8 cellular contexts compared by ENCODE assay signal in the genomic region with DNA sequence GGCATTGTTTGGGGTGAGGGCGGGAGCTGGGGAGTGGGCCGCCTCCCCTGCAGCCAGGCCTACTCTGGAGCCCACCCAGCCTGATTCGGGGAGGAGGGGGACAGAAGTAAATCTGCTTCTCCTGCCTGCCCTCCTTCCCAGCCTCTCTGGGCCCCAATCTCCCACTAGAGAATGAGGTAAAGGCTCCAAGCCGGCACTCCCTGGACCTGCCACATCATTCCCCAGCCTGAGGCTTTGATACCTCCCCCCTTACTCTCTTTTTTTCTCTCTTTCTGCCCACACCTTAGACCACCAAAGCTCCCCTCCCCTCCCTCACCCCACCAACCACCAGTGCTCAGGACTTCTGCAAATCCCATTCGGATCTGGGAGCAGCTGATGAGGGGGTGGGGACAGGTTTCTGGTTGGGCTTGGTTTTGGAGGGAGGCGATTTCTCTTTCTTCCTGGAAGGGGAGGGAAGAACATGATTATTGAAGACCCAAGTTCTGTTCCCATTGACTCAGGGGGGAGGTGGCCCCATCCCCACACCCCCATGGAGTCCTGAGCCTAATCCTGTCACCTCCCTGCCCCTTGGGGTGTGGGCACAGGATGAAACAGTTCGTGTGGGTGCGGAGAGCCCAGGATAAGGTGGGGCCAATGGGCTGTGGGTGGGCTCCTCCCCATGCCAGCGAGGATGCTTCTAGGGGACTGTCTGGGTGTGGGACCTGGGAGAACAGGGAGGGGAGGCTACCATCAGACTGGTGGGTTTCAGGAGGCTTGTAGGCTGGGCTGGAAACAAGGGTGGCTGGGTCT. TPM values are rescaled to one million over a fixed set of nuclear protein-coding genes. Genes with fewer than 3 reads are reported as not detected.
DNase-seq lines count a peak whose midpoint lies in the region; ATAC-seq and TF ChIP-seq lines count a peak whose summit lies in the region.

No MANE protein-coding gene starts in this region.

- peaks cover 24% of the 10 kb centered on the region for H3K4me1 ChIP-seq in right cardiac atrium (ENCODE audit: control insufficient read depth, insufficient read depth, low read length)
- H3K4me1 ChIP-seq in skeletal muscle tissue (ENCODE audit: control insufficient read depth in 3 of 3, insufficient read depth in 3 of 3, low read length in 3 of 3) = peaks cover 60 to 76% (median 68%) of the 10 kb centered on the region in 3 donors

- peaks cover 54% of the 10 kb centered on the region for H3K36me3 Mint-ChIP-seq in activated CD4-positive, alpha-beta T cell treated with anti-CD3 and anti-CD28 coated beads, Interleukin-2, amount 10 ng/mL, durations not matched to agents 7 days and 5 days (ENCODE audit: low read depth)
- H3K36me3 Mint-ChIP-seq in activated T-cell treated with anti-CD3 and anti-CD28 coated beads, Interleukin-2, amount 50 U/mL, for 72 hours (ENCODE audit: insufficient read depth in 2 of 2) = peaks cover 1 to 2% of the 10 kb centered on the region in 2 donors

- no peaks in the 10 kb centered on the region for H3K27me3 Mint-ChIP-seq in activated CD4-positive, alpha-beta T cell treated with anti-CD3 and anti-CD28 coated beads, Interleukin-2, amount 10 ng/mL, durations not matched to agents 7 days and 5 days
- no peaks in the 10 kb centered on the region for H3K27me3 Mint-ChIP-seq in activated T-cell treated with anti-CD3 and anti-CD28 coated beads, Interleukin-2, amount 50 U/mL, for 72 hours (ENCODE audit: low read depth)

- no peaks in the 10 kb centered on the region for H3K9me3 Mint-ChIP-seq in activated CD4-positive, alpha-beta T cell treated with anti-CD3 and anti-CD28 coated beads, Interleukin-2, amount 10 ng/mL, durations not matched to agents 7 days and 5 days
- no peaks in the 10 kb centered on the region for H3K9me3 Mint-ChIP-seq in activated T-cell treated with anti-CD3 and anti-CD28 coated beads, Interleukin-2, amount 50 U/mL, for 72 hours

- H3K4me1 Mint-ChIP-seq in activated CD4-positive, alpha-beta T cell treated with anti-CD3 and anti-CD28 coated beads, Interleukin-2, amount 10 ng/mL, durations not matched to agents 7 days and 5 days = peaks cover 74% of the 10 kb centered on the region
- H3K4me1 Mint-ChIP-seq in activated T-cell treated with anti-CD3 and anti-CD28 coated beads, Interleukin-2, amount 50 U/mL, for 72 hours (ENCODE audit: low read depth) = peaks cover 78% of the 10 kb centered on the region

- no peak for TF ChIP-seq CTCF in GM10248 (IDR thresholded peaks at IDR 0.05; ENCODE audit: control extremely low read depth, extremely low read depth, low read depth, missing control alignments)

- H3K36me3 ChIP-seq in skeletal muscle tissue (ENCODE audit: control insufficient read depth in 3 of 3, insufficient read depth in 3 of 3, low read length in 3 of 3) = peaks cover 4 to 5% (median 4%) of the 10 kb centered on the region in 3 donors

- WGBS in right cardiac atrium = 3% methylated on average over 9 of the region's 9 CpGs

- H3K27me3 ChIP-seq in right cardiac atrium (ENCODE audit: control insufficient read depth, insufficient read depth) = no peaks in the 10 kb centered on the region
- H3K27me3 ChIP-seq in skeletal muscle tissue (ENCODE audit: control insufficient read depth in 3 of 3, insufficient read depth in 3 of 3, low read length in 3 of 3) = no peaks in the 10 kb centered on the region

- H3K4me3 ChIP-seq in right cardiac atrium (ENCODE audit: low read length) (peak overlapping the region; percentile 95), skeletal muscle tissue (ENCODE audit: low read length in 3 of 3) (peak overlapping the region; percentile 78 to 91 (median 80))

- POLR2A ChIA-PET in activated CD4-positive, alpha-beta T cell treated with anti-CD3 and anti-CD28 coated beads, Interleukin-2, amount 10 ng/mL, durations not matched to agents 7 days and 5 days (lab: Charles Lee) = interaction anchor here (0.5 kb wide), 1 partner anchor 83 kb away, joined by 5 read pairs; no protein-coding TSS in a partner anchor
- POLR2A ChIA-PET in GM10248 (lab: Yijun Ruan, JAX) = interaction anchor here (0.7 kb wide), 1 partner anchor 964 kb away, joined by 6 read pairs; a partner anchor contains a TSS

- no peak for ATAC-seq in activated T-cell treated with anti-CD3 and anti-CD28 coated beads, Interleukin-2, amount 50 U/mL, for 72 hours (replicated peaks in 1 of 2)
- ATAC-seq in right cardiac atrium = peak in 1 of 2 donors; percentile 4
- ATAC-seq in HG03571 (IDR thresholded peaks at IDR 0.05; ENCODE audit: unreplicated experiment) = no peak

- intact Hi-C loops in right cardiac atrium (cut with DNase I) = loop anchor here in 2 of 4 donors (10.0 kb wide), 2 partner anchors 127 to 227 kb away; a partner anchor contains a TSS

- peak overlapping the region; percentile 91 for H3K4me3 Mint-ChIP-seq in activated CD4-positive, alpha-beta T cell treated with anti-CD3 and anti-CD28 coated beads, Interleukin-2, amount 10 ng/mL, durations not matched to agents 7 days and 5 days
- H3K4me3 Mint-ChIP-seq in activated T-cell treated with anti-CD3 and anti-CD28 coated beads, Interleukin-2, amount 50 U/mL, for 72 hours = peak overlapping the region; percentile 67 to 97

- H3K9ac ChIP-seq in skeletal muscle tissue (ENCODE audit: low read depth in 1 of 3, low read length in 3 of 3) = peak overlapping the region; percentile 87 to 100 (median 88)

- H3K27ac ChIP-seq in right cardiac atrium (ENCODE audit: low read length) (peak overlapping the region; percentile 98), skeletal muscle tissue (ENCODE audit: low read depth, low read length) (peak overlapping the region; percentile 99)

- H3K9me3 ChIP-seq in right cardiac atrium (ENCODE audit: control insufficient read depth, low read length) (no peaks in the 10 kb centered on the region), skeletal muscle tissue (ENCODE audit: control insufficient read depth in 3 of 3, low read length in 3 of 3) (no peaks in the 10 kb centered on the region)

- peak overlapping the region; percentile 92 for H3K27ac Mint-ChIP-seq in activated CD4-positive, alpha-beta T cell treated with anti-CD3 and anti-CD28 coated beads, Interleukin-2, amount 10 ng/mL, durations not matched to agents 7 days and 5 days
- H3K27ac Mint-ChIP-seq in activated T-cell treated with anti-CD3 and anti-CD28 coated beads, Interleukin-2, amount 50 U/mL, for 72 hours = peak overlapping the region; percentile 64

- CTCF ChIA-PET in activated CD4-positive, alpha-beta T cell treated with anti-CD3 and anti-CD28 coated beads, Interleukin-2, amount 10 ng/mL, durations not matched to agents 7 days and 5 days (lab: Charles Lee) = interaction anchor here (1.3 to 1.5 kb wide), 2 partner anchors 9 to 132 kb away, joined by 3 to 4 read pairs; no protein-coding TSS in a partner anchor
- CTCF ChIA-PET in GM10248 (lab: Yijun Ruan, JAX) = interaction anchor here (1.1 to 2.6 kb wide), 4 partner anchors 8 to 35 kb away, joined by 3 to 12 read pairs (median 6); a partner anchor contains a TSS

- DNase-seq in activated CD4-positive, alpha-beta T cell treated with anti-CD3 and anti-CD28 coated beads, Interleukin-2, amount 10 ng/mL, durations not matched to agents 7 days and 5 days = no peak
- no peak for DNase-seq in activated CD4-positive, alpha-beta T cell treated with anti-CD3 and anti-CD28 coated beads, Interleukin-2, amount 50 U/mL, for 4 hours
- peak; percentile 19 to 22 for DNase-seq in activated T-cell treated with anti-CD3 and anti-CD28 coated beads, Interleukin-2, amount 50 U/mL, for 72 hours
- DNase-seq in right cardiac atrium (peak in 2 of 3 donors; percentile 60 to 64), GM10248 (ENCODE audit: extremely low spot score) (no peak)
- no peak for DNase-seq in stimulated activated naive CD4-positive, alpha-beta T cell treated with Interleukin-2 at 50 U/mL for 16 hours (lab: John Stamatoyannopoulos, UW)

RNA-seq across cellular contexts. Expression of a gene that starts 1.3 kb away (rescaled TPM):
- total RNA-seq in activated CD4-positive, alpha-beta T cell treated with anti-CD3 and anti-CD28 coated beads, Interleukin-2, amount 10 ng/mL, durations not matched to agents 7 days and 5 days = 100 to 1,000 TPM; 209 to 226 TPM
- total RNA-seq in activated T-cell treated with anti-CD3 and anti-CD28 coated beads, Interleukin-2, amount 50 U/mL, for 72 hours = 100 to 1,000 TPM; 131 to 142 TPM
- 100 to 1,000 TPM; 285 to 403 (median 374) TPM for total RNA-seq in right cardiac atrium
- polyA plus RNA-seq in right cardiac atrium = 330 TPM
- total RNA-seq in skeletal muscle tissue = 71.0 TPM

RNA-seq across cellular contexts. Expression of a gene that starts 8.0 kb away (rescaled TPM):
- 10 to 100 TPM; 57.5 to 59.3 TPM for total RNA-seq in activated CD4-positive, alpha-beta T cell treated with anti-CD3 and anti-CD28 coated beads, Interleukin-2, amount 10 ng/mL, durations not matched to agents 7 days and 5 days
- total RNA-seq in activated T-cell treated with anti-CD3 and anti-CD28 coated beads, Interleukin-2, amount 50 U/mL, for 72 hours = 10 to 100 TPM; 46.2 to 56.2 TPM
- total RNA-seq in right cardiac atrium (10 to 100 TPM; 58.5 to 67.2 (median 64.0) TPM), skeletal muscle tissue (30.3 TPM)
- polyA plus RNA-seq in right cardiac atrium = 73.6 TPM

RNA-seq across cellular contexts. Expression of a gene that starts 32.3 kb away (rescaled TPM):
- not detected for total RNA-seq in activated CD4-positive, alpha-beta T cell treated with anti-CD3 and anti-CD28 coated beads, Interleukin-2, amount 10 ng/mL, durations not matched to agents 7 days and 5 days
- total RNA-seq in activated T-cell treated with anti-CD3 and anti-CD28 coated beads, Interleukin-2, amount 50 U/mL, for 72 hours = under 1 TPM; 0.07 to 0.09 TPM
- total RNA-seq in right cardiac atrium (1 to 10 TPM; 2.7 to 4.1 (median 3.3) TPM), skeletal muscle tissue (11.0 TPM)
- polyA plus RNA-seq in right cardiac atrium = 2.4 TPM

Comparison
In these comparisons a context has a peak if more than half of its experiments do, and no peak if none do; other contexts are left out.
1. DNase-seq: peak in activated T-cell treated with anti-CD3 and anti-CD28 coated beads, Interleukin-2, amount 50 U/mL, for 72 hours (2 of 2) and right cardiac atrium (2 of 3); none in activated CD4-positive, alpha-beta T cell treated with anti-CD3 and anti-CD28 coated beads, Interleukin-2, amount 10 ng/mL, durations not matched to agents 7 days and 5 days (single experiment), activated CD4-positive, alpha-beta T cell treated with anti-CD3 and anti-CD28 coated beads, Interleukin-2, amount 50 U/mL, for 4 hours (0 of 2), GM10248 (single experiment) and stimulated activated naive CD4-positive, alpha-beta T cell treated with Interleukin-2 at 50 U/mL for 16 hours (single experiment).